ENCODE assay signal across 18 cellular contexts in the genomic region with DNA sequence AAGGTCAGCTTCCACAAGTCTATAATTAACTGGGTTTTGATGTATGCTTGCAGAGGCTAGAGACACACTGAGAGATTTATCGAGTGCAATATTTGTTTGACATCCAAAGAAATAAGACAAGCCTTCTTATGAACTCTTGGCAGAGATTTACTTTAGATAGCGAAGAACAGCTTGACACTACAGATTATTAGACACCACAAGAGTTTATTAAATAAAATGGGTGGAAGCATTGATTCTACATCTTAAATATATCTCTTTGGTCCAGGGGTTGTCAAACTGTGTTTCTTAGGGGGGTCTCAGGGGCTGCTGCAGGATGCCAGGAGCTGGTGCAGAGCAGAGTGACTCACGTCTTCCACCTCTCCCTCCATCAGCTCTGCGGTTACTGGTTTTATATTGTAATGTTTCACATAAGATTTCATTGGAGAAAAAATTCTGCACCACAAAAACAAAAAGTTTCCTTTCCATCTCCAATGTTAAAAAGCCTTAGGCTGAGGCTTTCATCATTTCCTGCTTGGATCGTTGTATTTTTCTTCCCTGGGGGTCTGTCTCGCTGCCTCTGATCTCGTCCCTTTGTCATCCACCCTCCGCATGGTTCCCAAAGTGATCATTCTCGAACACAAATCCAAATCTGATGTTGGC.
DNase-seq lines count a peak whose midpoint lies in the region; ATAC-seq and TF ChIP-seq lines count a peak whose summit lies in the region.
"Had no signal": no experiment of that assay in that cellular context is flagged by ENCODE, and none has a peak within 500 bp of the region (broad histone marks: within the 10 kb centered on the region; RNA-seq: fewer than 3 reads in every experiment).

No MANE protein-coding gene starts in this region.

- no peak overlapping the region for H3K4me3 ChIP-seq in GM23338
- H3K4me3 ChIP-seq in adipocyte (ENCODE audit: low read length): no peak overlapping the region
- H3K4me3 ChIP-seq: gastroesophageal sphincter, skin epidermis, upper lobe of left lung had no signal

- H3K4me1 Mint-ChIP-seq in GM23338 (no peaks in the 10 kb centered on the region), mesothelial cell of epicardium (peaks cover 35% of the 10 kb centered on the region)
- H3K4me1 Mint-ChIP-seq: stimulated activated naive B cell treated with anti-CD40 and anti-IgM and Interleukin-4, amounts not matched to agents 10 μg/mL and 1 μg/mL and 100 μg/mL, for 72 hours had no signal

- H3K79me2 ChIP-seq in GM23338 (replicated peaks; ENCODE audit: insufficient read depth): no peaks in the 10 kb centered on the region

- no peaks in the 10 kb centered on the region for H3K9me2 ChIP-seq in GM23338 (ENCODE audit: insufficient read depth)

- no peak overlapping the region for H3K4me2 ChIP-seq in GM23338

- H3K9me3 ChIP-seq in adipocyte (ENCODE audit: control insufficient read depth, low read length): no peaks in the 10 kb centered on the region
- H3K9me3 ChIP-seq: upper lobe of left lung had no signal

- no peaks in the 10 kb centered on the region for H3K4me1 ChIP-seq in GM23338 (ENCODE audit: insufficient read depth)
- peaks cover 7% of the 10 kb centered on the region for H3K4me1 ChIP-seq in adipocyte (ENCODE audit: control insufficient read depth, insufficient read depth, low read length)
- H3K4me1 ChIP-seq: gastroesophageal sphincter, upper lobe of left lung had no signal

- H3K27ac Mint-ChIP-seq in GM23338 (no peak overlapping the region; the same call in 1 of the 2 replicates), mesothelial cell of epicardium (peak overlapping the region; percentile 21)
- H3K27ac Mint-ChIP-seq: stimulated activated naive B cell treated with anti-CD40 and anti-IgM and Interleukin-4, amounts not matched to agents 10 μg/mL and 1 μg/mL and 100 μg/mL, for 72 hours had no signal

- H4K20me1 ChIP-seq in GM23338 (replicated peaks; ENCODE audit: insufficient read depth): no peaks in the 10 kb centered on the region

- H3K36me3 Mint-ChIP-seq in GM23338 (ENCODE audit: low read depth) (no peaks in the 10 kb centered on the region), mesothelial cell of epicardium (peaks cover 2% of the 10 kb centered on the region)
- H3K36me3 Mint-ChIP-seq: stimulated activated naive B cell treated with anti-CD40 and anti-IgM and Interleukin-4, amounts not matched to agents 10 μg/mL and 1 μg/mL and 100 μg/mL, for 72 hours had no signal

- TF ChIP-seq CTCF in GM23338 (conservative IDR thresholded peaks at IDR 0.05; ENCODE audit: low read depth in 2 of 2): no peak
- no peak for TF ChIP-seq CTCF in mesothelial cell of epicardium (IDR thresholded peaks at IDR 0.05; ENCODE audit: unreplicated experiment)

- H2AFZ ChIP-seq in GM23338: peak overlapping the region; percentile 89

- H3K4me3 Mint-ChIP-seq in GM23338 (no peak overlapping the region), mesothelial cell of epicardium (no peak overlapping the region)
- H3K4me3 Mint-ChIP-seq: stimulated activated naive B cell treated with anti-CD40 and anti-IgM and Interleukin-4, amounts not matched to agents 10 μg/mL and 1 μg/mL and 100 μg/mL, for 72 hours had no signal

- H3K9me3 Mint-ChIP-seq in GM23338: no peaks in the 10 kb centered on the region
- peaks cover 6% of the 10 kb centered on the region for H3K9me3 Mint-ChIP-seq in mesothelial cell of epicardium

- H3K27me3 Mint-ChIP-seq in GM23338 (ENCODE audit: insufficient read depth, low read depth, poor library complexity) (peaks cover 4% of the 10 kb centered on the region), mesothelial cell of epicardium (ENCODE audit: low read depth) (no peaks in the 10 kb centered on the region)
- H3K27me3 Mint-ChIP-seq: stimulated activated naive B cell treated with anti-CD40 and anti-IgM and Interleukin-4, amounts not matched to agents 10 μg/mL and 1 μg/mL and 100 μg/mL, for 72 hours had no signal

- H3F3A ChIP-seq in GM23338 (replicated peaks; ENCODE audit: low read depth): no peaks in the 10 kb centered on the region

- no peak overlapping the region for H3K27ac ChIP-seq in GM23338 (ENCODE audit: low read depth)
- H3K27ac ChIP-seq: gastroesophageal sphincter, skin epidermis, upper lobe of left lung had no signal

- H3K27me3 ChIP-seq in GM23338 (ENCODE audit: insufficient read depth) (no peaks in the 10 kb centered on the region), adipocyte (replicated peaks; ENCODE audit: control insufficient read depth, insufficient read depth, low read length) (no peaks in the 10 kb centered on the region)
- H3K27me3 ChIP-seq: gastroesophageal sphincter, upper lobe of left lung had no signal

- ATAC-seq in GM23338: no peak
- ATAC-seq in HG03342 (IDR thresholded peaks at IDR 0.05; ENCODE audit: unreplicated experiment): no peak
- ATAC-seq: gastroesophageal sphincter; Right ventricle myocardium inferior; stimulated activated naive B cell treated with anti-CD40 and anti-IgM and Interleukin-4, amounts not matched to agents 10 μg/mL and 1 μg/mL and 100 μg/mL, for 72 hours had no signal

- no peaks in the 10 kb centered on the region for H3K36me3 ChIP-seq in GM23338 (ENCODE audit: insufficient read depth)
- H3K36me3 ChIP-seq in adipocyte (ENCODE audit: control insufficient read depth, insufficient read depth, low read length, severe bottlenecking): no peaks in the 10 kb centered on the region
- H3K36me3 ChIP-seq: gastroesophageal sphincter, upper lobe of left lung had no signal

- DNase-seq in activated CD4-positive, alpha-beta T cell treated with anti-CD3 and anti-CD28 coated beads for 48 hours: peak; percentile 16
- DNase-seq in activated CD4-positive, alpha-beta T cell treated with anti-CD3 and anti-CD28 coated beads for 4 hours: no peak
- DNase-seq in GM23338 (ENCODE audit: low spot score) (no peak), adipocyte (ENCODE audit: low read depth) (peak; percentile 6), mesothelial cell of epicardium (ENCODE audit: low spot score in 2 of 2, unreplicated experiment in 2 of 2) (no peak), foreskin melanocyte (no peak), HCEC 1CT (no peak)
- DNase-seq: 8988T; anterior cingulate cortex; DMS53; NCI-H345; posterior cingulate gyrus; stimulated activated naive B cell treated with anti-CD40 and anti-IgM and Interleukin-4, amounts not matched to agents 10 μg/mL and 1 μg/mL and 100 μg/mL, for 72 hours had no signal

- no peak overlapping the region for H3K9ac ChIP-seq in adipocyte (ENCODE audit: low read length)

TF ChIP-seq in GM23338, 12 proteins besides CTCF, POLR2A, EP300 and RAD21 (continues in another document):
- TF ChIP-seq, protein P1, sequence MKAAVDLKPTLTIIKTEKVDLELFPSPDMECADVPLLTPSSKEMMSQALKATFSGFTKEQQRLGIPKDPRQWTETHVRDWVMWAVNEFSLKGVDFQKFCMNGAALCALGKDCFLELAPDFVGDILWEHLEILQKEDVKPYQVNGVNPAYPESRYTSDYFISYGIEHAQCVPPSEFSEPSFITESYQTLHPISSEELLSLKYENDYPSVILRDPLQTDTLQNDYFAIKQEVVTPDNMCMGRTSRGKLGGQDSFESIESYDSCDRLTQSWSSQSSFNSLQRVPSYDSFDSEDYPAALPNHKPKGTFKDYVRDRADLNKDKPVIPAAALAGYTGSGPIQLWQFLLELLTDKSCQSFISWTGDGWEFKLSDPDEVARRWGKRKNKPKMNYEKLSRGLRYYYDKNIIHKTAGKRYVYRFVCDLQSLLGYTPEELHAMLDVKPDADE (IDR thresholded peaks at IDR 0.05): no peak
- TF ChIP-seq EZH2phosphoT487 (IDR thresholded peaks at IDR 0.05; ENCODE audit: unreplicated experiment) (no peak), NANOG (IDR thresholded peaks at IDR 0.05; ENCODE audit: borderline replicate concordance) (no peak), ZNF114 (CRISPR knock-in tag; IDR thresholded peaks at IDR 0.05) (no peak), EZH2 (IDR thresholded peaks at IDR 0.05; ENCODE audit: low read depth, unreplicated experiment) (no peak)
- TF ChIP-seq, protein P2, sequence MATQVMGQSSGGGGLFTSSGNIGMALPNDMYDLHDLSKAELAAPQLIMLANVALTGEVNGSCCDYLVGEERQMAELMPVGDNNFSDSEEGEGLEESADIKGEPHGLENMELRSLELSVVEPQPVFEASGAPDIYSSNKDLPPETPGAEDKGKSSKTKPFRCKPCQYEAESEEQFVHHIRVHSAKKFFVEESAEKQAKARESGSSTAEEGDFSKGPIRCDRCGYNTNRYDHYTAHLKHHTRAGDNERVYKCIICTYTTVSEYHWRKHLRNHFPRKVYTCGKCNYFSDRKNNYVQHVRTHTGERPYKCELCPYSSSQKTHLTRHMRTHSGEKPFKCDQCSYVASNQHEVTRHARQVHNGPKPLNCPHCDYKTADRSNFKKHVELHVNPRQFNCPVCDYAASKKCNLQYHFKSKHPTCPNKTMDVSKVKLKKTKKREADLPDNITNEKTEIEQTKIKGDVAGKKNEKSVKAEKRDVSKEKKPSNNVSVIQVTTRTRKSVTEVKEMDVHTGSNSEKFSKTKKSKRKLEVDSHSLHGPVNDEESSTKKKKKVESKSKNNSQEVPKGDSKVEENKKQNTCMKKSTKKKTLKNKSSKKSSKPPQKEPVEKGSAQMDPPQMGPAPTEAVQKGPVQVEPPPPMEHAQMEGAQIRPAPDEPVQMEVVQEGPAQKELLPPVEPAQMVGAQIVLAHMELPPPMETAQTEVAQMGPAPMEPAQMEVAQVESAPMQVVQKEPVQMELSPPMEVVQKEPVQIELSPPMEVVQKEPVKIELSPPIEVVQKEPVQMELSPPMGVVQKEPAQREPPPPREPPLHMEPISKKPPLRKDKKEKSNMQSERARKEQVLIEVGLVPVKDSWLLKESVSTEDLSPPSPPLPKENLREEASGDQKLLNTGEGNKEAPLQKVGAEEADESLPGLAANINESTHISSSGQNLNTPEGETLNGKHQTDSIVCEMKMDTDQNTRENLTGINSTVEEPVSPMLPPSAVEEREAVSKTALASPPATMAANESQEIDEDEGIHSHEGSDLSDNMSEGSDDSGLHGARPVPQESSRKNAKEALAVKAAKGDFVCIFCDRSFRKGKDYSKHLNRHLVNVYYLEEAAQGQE (IDR thresholded peaks at IDR 0.05; ENCODE audit: unreplicated experiment): no peak

Comparison
In these comparisons a context has a peak if more than half of its experiments do, and no peak if none do; other contexts are left out.
1. DNase-seq: peak in activated CD4-positive, alpha-beta T cell treated with anti-CD3 and anti-CD28 coated beads for 48 hours (single experiment) and adipocyte (single experiment); none in activated CD4-positive, alpha-beta T cell treated with anti-CD3 and anti-CD28 coated beads for 4 hours (0 of 2), GM23338 (single experiment), mesothelial cell of epicardium (0 of 2), foreskin melanocyte (single experiment) and HCEC 1CT (single experiment).